In genomic region chr5:142171270-142171669, GRCh38 we compare ENCODE assay signal across 29 cellular contexts.
A peak's percentile ranks its signal among the peaks of the same experiment; 100 is the strongest.
DNase-seq lines count a peak whose midpoint lies in the region; ATAC-seq, FAIRE-seq and TF ChIP-seq lines count a peak whose summit lies in the region.
"Had no signal": no experiment of that assay in that cellular context is flagged by ENCODE, and none has a peak within 500 bp of the region (broad histone marks: within the 10 kb centered on the region; RNA-seq: fewer than 3 reads in every experiment).

No MANE protein-coding gene starts in this region.

- H3K4me1 ChIP-seq in GM23338 (ENCODE audit: insufficient read depth): peaks cover 18% of the 10 kb centered on the region
- H3K4me1 ChIP-seq in trophoblast cell (ENCODE audit: control insufficient read depth in 1 of 2, insufficient read depth in 2 of 2, low read length in 2 of 2): peaks cover 9 to 22% of the 10 kb centered on the region in 2 experiments
- H3K4me1 ChIP-seq in osteoblast (ENCODE audit: insufficient read depth, low read length): no peaks in the 10 kb centered on the region
- H3K4me1 ChIP-seq in ovary (ENCODE audit: insufficient read depth): no peaks in the 10 kb centered on the region
- H3K4me1 ChIP-seq: breast epithelium, left lung, transverse colon had no signal

- H3K4me3 Mint-ChIP-seq in GM23338: no peak overlapping the region; the same call in 2 of the 3 replicates
- H3K4me3 Mint-ChIP-seq: IgD-negative memory B cell had no signal

- no peak overlapping the region for H2BK120ac ChIP-seq in trophoblast cell (ENCODE audit: insufficient read depth, low read length, poor library complexity)

- no peak overlapping the region for H2AK5ac ChIP-seq in trophoblast cell (ENCODE audit: low read length)

- peaks cover 1% of the 10 kb centered on the region for H3K9me3 ChIP-seq in trophoblast cell (ENCODE audit: insufficient read depth, low read depth, low read length)
- no peaks in the 10 kb centered on the region for H3K9me3 ChIP-seq in osteoblast (ENCODE audit: low read depth, low read length)
- H3K9me3 ChIP-seq in ovary: no peaks in the 10 kb centered on the region
- H3K9me3 ChIP-seq: breast epithelium, left lung, sigmoid colon, transverse colon had no signal

- H3K18ac ChIP-seq in trophoblast cell (ENCODE audit: low read length): no peak overlapping the region

- peak overlapping the region; percentile 35 for H2BK5ac ChIP-seq in trophoblast cell (ENCODE audit: low read depth, low read length, poor library complexity)

- peak; percentile 55 to 57 for TF ChIP-seq CTCF in GM23338 (conservative IDR thresholded peaks at IDR 0.05; ENCODE audit: low read depth in 2 of 2)
- TF ChIP-seq CTCF in VCaP (conservative IDR thresholded peaks at IDR 0.05): no peak
- TF ChIP-seq CTCF in epithelial cell of esophagus (IDR thresholded peaks at IDR 0.05; ENCODE audit: insufficient read depth, low read depth, low read length, missing control alignments): no peak
- TF ChIP-seq CTCF in osteoblast (IDR thresholded peaks at IDR 0.05; ENCODE audit: extremely low read depth, low read depth, low read length): no peak
- no peak for TF ChIP-seq CTCF in ovary (IDR thresholded peaks at IDR 0.05)

- no peak for TF ChIP-seq POLR2A in ovary (IDR thresholded peaks at IDR 0.05)

- H3K36me3 Mint-ChIP-seq in GM23338 (ENCODE audit: low read depth): no peaks in the 10 kb centered on the region; the same call in 2 of the 3 replicates
- H3K36me3 Mint-ChIP-seq: activated naive CD4-positive, alpha-beta T cell treated with anti-CD3 and anti-CD28 coated beads, Interleukin-2, amount 50 U/mL, for 72 hours; IgD-negative memory B cell had no signal

- no peak overlapping the region for H3K27ac Mint-ChIP-seq in GM23338
- H3K27ac Mint-ChIP-seq: activated naive CD4-positive, alpha-beta T cell treated with anti-CD3 and anti-CD28 coated beads, Interleukin-2, amount 50 U/mL, for 72 hours; IgD-negative memory B cell had no signal

- H4K12ac ChIP-seq in trophoblast cell (ENCODE audit: low read depth, low read length): no peak overlapping the region

- peaks cover 7% of the 10 kb centered on the region; the same call in 1 of the 2 replicates for H3F3A ChIP-seq in GM23338 (replicated peaks; ENCODE audit: low read depth)

- no peak for ATAC-seq in GM23338
- no peak for ATAC-seq in sciatic nerve
- ATAC-seq: activated naive CD4-positive, alpha-beta T cell treated with anti-CD3 and anti-CD28 coated beads, Interleukin-2, amount 50 U/mL, for 72 hours; left lung had no signal

- no peak for FAIRE-seq in RCC 7860 (lab: Jason Lieb, UNC)
- FAIRE-seq: islet of Langerhans had no signal

- H3K79me1 ChIP-seq in trophoblast cell (ENCODE audit: low read length): peaks cover 21% of the 10 kb centered on the region

- H3K79me2 ChIP-seq in GM23338 (replicated peaks; ENCODE audit: insufficient read depth) (no peaks in the 10 kb centered on the region), trophoblast cell (ENCODE audit: control insufficient read depth, insufficient read depth, low read length, poor library complexity) (no peaks in the 10 kb centered on the region), osteoblast (ENCODE audit: insufficient read depth, low read length) (no peaks in the 10 kb centered on the region)

- no peaks in the 10 kb centered on the region for H3K27me3 ChIP-seq in GM23338 (ENCODE audit: insufficient read depth)
- no peaks in the 10 kb centered on the region for H3K27me3 ChIP-seq in trophoblast cell (ENCODE audit: insufficient read depth, low read length)
- H3K27me3 ChIP-seq in osteoblast (ENCODE audit: insufficient read depth, low read length): no peaks in the 10 kb centered on the region
- no peaks in the 10 kb centered on the region for H3K27me3 ChIP-seq in ovary
- H3K27me3 ChIP-seq: breast epithelium, left lung, sigmoid colon, transverse colon had no signal

- H3K4me1 Mint-ChIP-seq in GM23338: peaks cover 44% of the 10 kb centered on the region
- H3K4me1 Mint-ChIP-seq: IgD-negative memory B cell had no signal

- H3K36me3 ChIP-seq in GM23338 (ENCODE audit: insufficient read depth): no peaks in the 10 kb centered on the region; the same call in 1 of the 2 replicates
- no peaks in the 10 kb centered on the region for H3K36me3 ChIP-seq in trophoblast cell (ENCODE audit: control insufficient read depth in 1 of 2, insufficient read depth in 2 of 2, low read length in 2 of 2)
- H3K36me3 ChIP-seq in osteoblast (ENCODE audit: insufficient read depth, low read length): no peaks in the 10 kb centered on the region
- H3K36me3 ChIP-seq in ovary: no peaks in the 10 kb centered on the region
- H3K36me3 ChIP-seq: breast epithelium, left lung, sigmoid colon, transverse colon had no signal

- DNase-seq in GM23338 (ENCODE audit: low spot score): peak; percentile 29
- peak; percentile 67 for DNase-seq in epithelial cell of esophagus (ENCODE audit: low read depth)
- no peak for DNase-seq in trophoblast cell
- DNase-seq in osteoblast (ENCODE audit: insufficient read length, low spot score, missing footprints): no peak
- no peak for DNase-seq in ovary
- no peak for DNase-seq in sciatic nerve (ENCODE audit: low spot score)
- no peak for DNase-seq in RCC 7860 (ENCODE audit: low spot score)
- DNase-seq: activated effector memory CD4-positive, alpha-beta T cell treated with Interleukin-2 at 50 U/mL for 16 hours; amygdala; COR-L47; glutamatergic neuron; left lung; mesenchymal stem cell; NCI-H1105; NCI-H187 treated with DMSO at 0.1 percent for 48 hours; NCI-H526 treated with DMSO at 0.1 percent for 48 hours; NK-92 treated with Interleukin-12 subunit alpha and Interleukin-12 subunit beta, amount 100 ng/mL, for 24 hours; posterior cingulate gyrus; SHP77; sigmoid colon; stimulated activated CD4-positive, alpha-beta T cell treated with anti-CD3 and anti-CD28 coated beads, Interleukin-4, amount 100 ng/mL, for 24 hours; transverse colon had no signal

- H3K4me2 ChIP-seq in GM23338: no peak overlapping the region
- H3K4me2 ChIP-seq in trophoblast cell (ENCODE audit: low read length): no peak overlapping the region
- no peak overlapping the region for H3K4me2 ChIP-seq in osteoblast (ENCODE audit: insufficient read depth, low read length)
- H3K4me2 ChIP-seq: PC-9 had no signal

- peak overlapping the region; percentile 37 for H4K91ac ChIP-seq in trophoblast cell (ENCODE audit: low read depth, low read length)

- H2BK12ac ChIP-seq in trophoblast cell (ENCODE audit: low read length): no peak overlapping the region

- H3K9me2 ChIP-seq in GM23338 (ENCODE audit: insufficient read depth): no peaks in the 10 kb centered on the region

- H3K9me3 Mint-ChIP-seq in GM23338: peaks cover 13% of the 10 kb centered on the region; the same call in 2 of the 3 replicates
- H3K9me3 Mint-ChIP-seq: activated naive CD4-positive, alpha-beta T cell treated with anti-CD3 and anti-CD28 coated beads, Interleukin-2, amount 50 U/mL, for 72 hours; IgD-negative memory B cell had no signal

- no peak overlapping the region for H4K8ac ChIP-seq in trophoblast cell (ENCODE audit: low read depth, low read length)

- no peak overlapping the region for H3K27ac ChIP-seq in GM23338 (ENCODE audit: low read depth)
- peak overlapping the region; percentile 88 for H3K27ac ChIP-seq in VCaP
- no peak overlapping the region for H3K27ac ChIP-seq in trophoblast cell (ENCODE audit: low read depth, low read length)
- H3K27ac ChIP-seq in osteoblast (ENCODE audit: low read depth, low read length): no peak overlapping the region
- no peak overlapping the region for H3K27ac ChIP-seq in ovary
- H3K27ac ChIP-seq: breast epithelium, C4-2B, left lung, PC-9, sigmoid colon, transverse colon had no signal

- no peak for TF ChIP-seq EP300 in ovary (IDR thresholded peaks at IDR 0.05)

- no peak overlapping the region for H2AFZ ChIP-seq in GM23338
- no peak overlapping the region for H2AFZ ChIP-seq in trophoblast cell (ENCODE audit: insufficient read depth, low read length, poor library complexity)
- no peak overlapping the region for H2AFZ ChIP-seq in osteoblast (ENCODE audit: low read length)
- H2AFZ ChIP-seq: PC-9 had no signal

- no peak overlapping the region for H3K14ac ChIP-seq in trophoblast cell (ENCODE audit: low read length)

- intact Hi-C loops in ovary (cut with DNase I) (no loop called here), sciatic nerve (cut with DNase I) (no loop called here)

- H3K4me3 ChIP-seq in GM23338 (no peak overlapping the region), epithelial cell of esophagus (ENCODE audit: low read length) (no peak overlapping the region), trophoblast cell (ENCODE audit: low read depth, low read length) (no peak overlapping the region), osteoblast (ENCODE audit: insufficient read depth, low read length) (no peak overlapping the region), ovary (no peak overlapping the region)
- H3K4me3 ChIP-seq: breast epithelium, left lung, PC-9, sigmoid colon, transverse colon had no signal

- no peak overlapping the region for H3K9ac ChIP-seq in trophoblast cell (ENCODE audit: low read length)

- H3K27me3 Mint-ChIP-seq in GM23338 (ENCODE audit: insufficient read depth, low read depth, poor library complexity): peaks cover 4% of the 10 kb centered on the region

- H4K20me1 ChIP-seq in GM23338 (replicated peaks; ENCODE audit: insufficient read depth): no peaks in the 10 kb centered on the region
- H4K20me1 ChIP-seq in osteoblast (ENCODE audit: insufficient read depth, low read length): no peaks in the 10 kb centered on the region

- no CpG with 5 or more reads among the region's 4 CpGs for WGBS in trophoblast cell (ENCODE audit: extremely low coverage, insufficient coverage, insufficient read length)
- 83 to 86% (median 85%) methylated on average over 4 of the region's 4 CpGs for WGBS in ovary, 3 donors

- no peak overlapping the region for H3K23ac ChIP-seq in trophoblast cell (ENCODE audit: low read length)

- H3K4ac ChIP-seq in trophoblast cell (ENCODE audit: low read depth, low read length): no peak overlapping the region

TF ChIP-seq in GM23338, 12 proteins besides CTCF, POLR2A, EP300 and RAD21:
- TF ChIP-seq EZH2phosphoT487 (IDR thresholded peaks at IDR 0.05; ENCODE audit: unreplicated experiment): no peak

Comparison
In these comparisons a context has a peak if more than half of its experiments do, and no peak if none do; other contexts are left out.
1. DNase-seq: peak in GM23338 (single experiment) and epithelial cell of esophagus (single experiment); none in trophoblast cell (0 of 2), osteoblast (single experiment), ovary (0 of 5), sciatic nerve (single experiment) and RCC 7860 (single experiment).
2. CTCF ChIP-seq: peak in GM23338 (2 of 2); none in VCaP (single experiment), epithelial cell of esophagus (single experiment), osteoblast (single experiment) and ovary (0 of 3).